Comparison of ENCODE assay signal across 12 cellular contexts in genomic region chr9:36317766-36318165, GRCh38. TPM values are rescaled to one million over a fixed set of nuclear protein-coding genes. Genes with fewer than 3 reads are reported as not detected.
DNase-seq lines count a peak whose midpoint lies in the region; ATAC-seq, FAIRE-seq and TF ChIP-seq lines count a peak whose summit lies in the region.
"Had no signal": no experiment of that assay in that cellular context is flagged by ENCODE, and none has a peak within 500 bp of the region (broad histone marks: within the 10 kb centered on the region; RNA-seq: fewer than 3 reads in every experiment).

No MANE protein-coding gene starts in this region.

- peak; percentile 84 for DNase-seq in DMS79 (lab: John Stamatoyannopoulos, UW)
- DNase-seq in NCI-H2196 (lab: John Stamatoyannopoulos, UW; ENCODE audit: unreplicated experiment) = peak; percentile 91
- DNase-seq in endothelial cell of umbilical vein (ENCODE audit: low read depth, low spot score) = no peak
- DNase-seq in pancreas = peak; percentile 33 to 66 (median 53)
- DNase-seq in chondrocyte (ENCODE audit: low spot score) = no peak
- DNase-seq in WERI-Rb-1 = no peak
- no peak for DNase-seq in stimulated activated naive CD8-positive, alpha-beta T cell treated with anti-CD3 and anti-CD28 coated beads, Interleukin-15, amount 100 ng/mL, for 72 hours
- DNase-seq in putamen (ENCODE audit: low spot score) = no peak
- DNase-seq: NCI-H187 treated with DMSO at 0.1 percent for 48 hours had no signal

- no peak overlapping the region for H3K9ac ChIP-seq in endothelial cell of umbilical vein (replicated peaks; ENCODE audit: extremely low read depth, insufficient read depth, low read length)

- peaks cover 7% of the 10 kb centered on the region for H3K4me1 ChIP-seq in endothelial cell of umbilical vein (ENCODE audit: control insufficient read depth, extremely low read depth, insufficient read depth, low read length)
- H3K4me1 ChIP-seq in pancreas = peaks cover 4 to 20% (median 6%) of the 10 kb centered on the region in 3 donors
- H3K4me1 ChIP-seq: vagina had no signal

- H3K36me3 Mint-ChIP-seq in chondrocyte (ENCODE audit: low read depth) = peaks cover 1% of the 10 kb centered on the region

- dilution Hi-C loops in endothelial cell of umbilical vein (cut with MboI; ENCODE audit: extremely low pct_ligation_motif_present, low sequenced_read_pairs) = no loop called here

- 16 to 28% methylated on average over 6 of the region's 6 CpGs for WGBS in pancreas, 2 donors

- H3K9me3 Mint-ChIP-seq in chondrocyte (ENCODE audit: low read depth) = peaks cover 12% of the 10 kb centered on the region
- no peaks in the 10 kb centered on the region for H3K9me3 Mint-ChIP-seq in stimulated activated naive CD8-positive, alpha-beta T cell treated with anti-CD3 and anti-CD28 coated beads, Interleukin-15, amount 100 ng/mL, for 72 hours
- H3K9me3 Mint-ChIP-seq: T-helper 2 cell treated with Interferon-gamma antibody and Interleukin-4, amounts not matched to agents 5 μg/mL and 100 μg/mL, for 36 hours had no signal

- H3K27ac Mint-ChIP-seq in chondrocyte (ENCODE audit: unreplicated experiment) = no peak overlapping the region
- H3K27ac Mint-ChIP-seq in stimulated activated naive CD8-positive, alpha-beta T cell treated with anti-CD3 and anti-CD28 coated beads, Interleukin-15, amount 100 ng/mL, for 72 hours = no peak overlapping the region
- H3K27ac Mint-ChIP-seq: T-helper 2 cell treated with Interferon-gamma antibody and Interleukin-4, amounts not matched to agents 5 μg/mL and 100 μg/mL, for 36 hours had no signal

- H3K36me3 ChIP-seq in endothelial cell of umbilical vein (ENCODE audit: control insufficient read depth in 2 of 2, extremely low read depth in 1 of 2, insufficient read depth in 2 of 2, low read length in 2 of 2) (no peaks in the 10 kb centered on the region), pancreas (no peaks in the 10 kb centered on the region), WERI-Rb-1 (no peaks in the 10 kb centered on the region)
- H3K36me3 ChIP-seq: vagina had no signal

- FAIRE-seq in endothelial cell of umbilical vein (lab: Jason Lieb, UNC) (peak; percentile 12), pancreas (lab: Jason Lieb, UNC) (no peak)

- H3K9me3 ChIP-seq in endothelial cell of umbilical vein (replicated peaks; ENCODE audit: control insufficient read depth, insufficient read depth, low read length) (no peaks in the 10 kb centered on the region), pancreas (no peaks in the 10 kb centered on the region), WERI-Rb-1 (ENCODE audit: severe bottlenecking) (peaks cover 5% of the 10 kb centered on the region)
- H3K9me3 ChIP-seq: vagina had no signal

- TF ChIP-seq CTCF in endothelial cell of umbilical vein (IDR thresholded peaks at IDR 0.05; ENCODE audit: extremely low read depth in 1 of 2, insufficient read depth in 1 of 2, low read depth in 1 of 2, low read length in 2 of 2) (no peak), pancreas (IDR thresholded peaks at IDR 0.05) (no peak), chondrocyte (IDR thresholded peaks at IDR 0.05) (no peak), WERI-Rb-1 (IDR thresholded peaks at IDR 0.05; ENCODE audit: low read depth, low read length) (no peak)

- H3K27ac ChIP-seq in endothelial cell of umbilical vein (ENCODE audit: insufficient read depth, low read depth, low read length) (no peak overlapping the region), pancreas (peak overlapping the region in 2 of 4 donors; percentile 79 to 81), WERI-Rb-1 (no peak overlapping the region)
- H3K27ac ChIP-seq: coronary artery, vagina had no signal

- H3K27me3 Mint-ChIP-seq in chondrocyte (ENCODE audit: low read depth) = no peaks in the 10 kb centered on the region
- peaks cover 27% of the 10 kb centered on the region for H3K27me3 Mint-ChIP-seq in stimulated activated naive CD8-positive, alpha-beta T cell treated with anti-CD3 and anti-CD28 coated beads, Interleukin-15, amount 100 ng/mL, for 72 hours

- H4K20me1 ChIP-seq in endothelial cell of umbilical vein (replicated peaks; ENCODE audit: control insufficient read depth, extremely low read depth, insufficient read depth, low read length) = no peaks in the 10 kb centered on the region

- H3K4me2 ChIP-seq in endothelial cell of umbilical vein (ENCODE audit: insufficient read depth, low read length) = no peak overlapping the region

- H2AFZ ChIP-seq in endothelial cell of umbilical vein (ENCODE audit: low read depth, low read length) = no peak overlapping the region

- CTCF ChIA-PET in endothelial cell of umbilical vein (lab: Charles Lee) = interaction anchor here (5.6 kb wide), 1 partner anchor 11 kb away, joined by 46 read pairs; no protein-coding TSS in a partner anchor

- no peak for TF ChIP-seq POLR2A in endothelial cell of umbilical vein (IDR thresholded peaks at IDR 0.05; ENCODE audit: low read depth, low read length)

- intact Hi-C loops in endothelial cell of umbilical vein (cut with micrococcal nuclease) (no loop called here), pancreas (cut with DNase I) (no loop called here)

- H3K4me3 ChIP-seq in endothelial cell of umbilical vein (replicated peaks in 1 of 3; ENCODE audit: insufficient read depth in 1 of 3, low read depth in 1 of 3, low read length in 3 of 3) = no peak overlapping the region
- no peak overlapping the region for H3K4me3 ChIP-seq in pancreas
- H3K4me3 ChIP-seq in WERI-Rb-1 (ENCODE audit: low read depth, low read length) = no peak overlapping the region
- H3K4me3 ChIP-seq: coronary artery, vagina had no signal

- no peaks in the 10 kb centered on the region for H3K79me2 ChIP-seq in endothelial cell of umbilical vein (ENCODE audit: control insufficient read depth, insufficient read depth, low read length)

- H3K27me3 ChIP-seq in endothelial cell of umbilical vein (ENCODE audit: control insufficient read depth in 2 of 2, insufficient read depth in 2 of 2, low read length in 2 of 2) (no peaks in the 10 kb centered on the region), pancreas (no peaks in the 10 kb centered on the region), WERI-Rb-1 (ENCODE audit: insufficient read depth, low read depth, severe bottlenecking) (no peaks in the 10 kb centered on the region)
- H3K27me3 ChIP-seq: vagina had no signal

- peak; percentile 35 to 78 (median 65) for ATAC-seq in pancreas
- no peak for ATAC-seq in stimulated activated naive CD8-positive, alpha-beta T cell treated with anti-CD3 and anti-CD28 coated beads, Interleukin-15, amount 100 ng/mL, for 72 hours

- BruUV-seq in endothelial cell of umbilical vein (replicated peaks; lab: Mats Ljungman, UMichigan) = no TSS peak

- POLR2A ChIA-PET in endothelial cell of umbilical vein (lab: Charles Lee) = no interaction called here

- H3K4me3 Mint-ChIP-seq in chondrocyte (ENCODE audit: unreplicated experiment) = no peak overlapping the region
- H3K4me3 Mint-ChIP-seq in stimulated activated naive CD8-positive, alpha-beta T cell treated with anti-CD3 and anti-CD28 coated beads, Interleukin-15, amount 100 ng/mL, for 72 hours = no peak overlapping the region
- H3K4me3 Mint-ChIP-seq: T-helper 2 cell treated with Interferon-gamma antibody and Interleukin-4, amounts not matched to agents 5 μg/mL and 100 μg/mL, for 36 hours had no signal

- H3K4me1 Mint-ChIP-seq in chondrocyte (ENCODE audit: low read depth) = peaks cover 54% of the 10 kb centered on the region
- no peaks in the 10 kb centered on the region for H3K4me1 Mint-ChIP-seq in stimulated activated naive CD8-positive, alpha-beta T cell treated with anti-CD3 and anti-CD28 coated beads, Interleukin-15, amount 100 ng/mL, for 72 hours

- H3K9me1 ChIP-seq in endothelial cell of umbilical vein (replicated peaks; ENCODE audit: control insufficient read depth, extremely low read depth, insufficient read depth, low read length) = no peaks in the 10 kb centered on the region

TF ChIP-seq in endothelial cell of umbilical vein, 7 proteins besides CTCF, POLR2A, EP300 and RAD21:
- TF ChIP-seq GATA2 (IDR thresholded peaks at IDR 0.05; ENCODE audit: insufficient read depth, insufficient read length, low read depth, low read length) (no peak), EZH2 (IDR thresholded peaks at IDR 0.05; ENCODE audit: borderline replicate concordance, low read depth, low read length, severe bottlenecking) (no peak), FOS (IDR thresholded peaks at IDR 0.05; ENCODE audit: borderline replicate concordance, insufficient read depth, low read length) (no peak), MYC (IDR thresholded peaks at IDR 0.05; ENCODE audit: low read depth, low read length) (no peak), JUN (IDR thresholded peaks at IDR 0.05; ENCODE audit: borderline replicate concordance, insufficient read depth, insufficient read length, low read depth) (no peak), POLR2AphosphoS5 (IDR thresholded peaks at IDR 0.05; ENCODE audit: insufficient read depth, low read depth, low read length) (no peak), MAX (IDR thresholded peaks at IDR 0.05; ENCODE audit: insufficient read depth, insufficient read length) (no peak)

RNA-seq across cellular contexts. Expression of gene GNE, which starts 59.5 kb away (rescaled TPM):
- total RNA-seq in endothelial cell of umbilical vein = 11.4 and 12.3 TPM in 2 replicates
- polyA plus RNA-seq in endothelial cell of umbilical vein = 6.6 and 8.5 TPM in 2 replicates
- polyA plus RNA-seq in endothelial cell of umbilical vein (2011; cell fraction: cytosol; rRNA removed) = 9.5 and 9.9 TPM in 2 replicates
- polyA plus RNA-seq in endothelial cell of umbilical vein (2011; cell fraction: nucleus; rRNA removed) = 9.1 and 9.3 TPM in 2 replicates
- 10.6 and 11.5 TPM in 2 replicates for polyA plus RNA-seq in endothelial cell of umbilical vein (2012)
- 29.7 and 35.8 TPM in 2 replicates for polyA minus RNA-seq in endothelial cell of umbilical vein
- polyA minus RNA-seq in endothelial cell of umbilical vein (2011; cell fraction: cytosol; rRNA and poly(A)+ RNA removed) = 20.2 TPM
- polyA minus RNA-seq in endothelial cell of umbilical vein (2011; cell fraction: nucleus; rRNA and poly(A)+ RNA removed) = 11.4 and 13.6 TPM in 2 replicates
- total RNA-seq in pancreas = 10 to 100 TPM in 1 of 6 donors, 1 to 10 TPM in 5; 4.4 to 11.8 (median 7.0) TPM
- polyA plus RNA-seq in pancreas = 10 to 100 TPM in 1 of 2 donors, 1 to 10 TPM in 1; 5.1 to 12.7 TPM
- 16.2 to 17.8 TPM (median 16.9 TPM) in 3 replicates for total RNA-seq in chondrocyte

Comparison
In these comparisons a context has a peak if more than half of its experiments do, and no peak if none do; other contexts are left out.
1. DNase-seq: peak in DMS79 (single experiment), NCI-H2196 (single experiment) and pancreas (6 of 6); none in endothelial cell of umbilical vein (single experiment), chondrocyte (single experiment), WERI-Rb-1 (single experiment), stimulated activated naive CD8-positive, alpha-beta T cell treated with anti-CD3 and anti-CD28 coated beads, Interleukin-15, amount 100 ng/mL, for 72 hours (0 of 2) and putamen (single experiment).